Comparison of ENCODE assay signal across 8 cellular contexts in genomic region chr4:17578482-17578891, GRCh38. TPM values are rescaled to one million over a fixed set of nuclear protein-coding genes. Genes with fewer than 3 reads are reported as not detected.
A peak's percentile ranks its signal among the peaks of the same experiment; 100 is the strongest.
DNase-seq lines count a peak whose midpoint lies in the region; ATAC-seq and TF ChIP-seq lines count a peak whose summit lies in the region.

No MANE protein-coding gene starts in this region.

- H3K4me3 ChIP-seq in tibial artery = peak overlapping the region; percentile 74 to 85

- intact Hi-C loops in tibial artery (cut with DNase I; ENCODE audit: low total_unique reads) = loop anchor here (5.0 kb wide), 1 partner anchor 34 kb away; the partner anchor contains the start of gene MED28

- ATAC-seq in GM21367 (IDR thresholded peaks at IDR 0.05; ENCODE audit: unreplicated experiment) = peak; percentile 33
- peak; percentile 20 for ATAC-seq in activated T-helper 17 cell treated with anti-CD3 and anti-CD28 coated beads, Interleukin-2, amount 50 U/mL, for 72 hours (replicated peaks)

- peaks cover 10% of the 10 kb centered on the region for H3K4me1 Mint-ChIP-seq in activated T-helper 17 cell treated with anti-CD3 and anti-CD28 coated beads, Interleukin-2, amount 50 U/mL, for 72 hours

- peaks cover 18 to 26% (median 19%) of the 10 kb centered on the region in 3 donors for H3K36me3 ChIP-seq in tibial artery

- H3K27ac ChIP-seq in tibial artery = peak overlapping the region; percentile 89 to 90

- H3K4me1 ChIP-seq in tibial artery = peaks cover 0 to 24% (median 13%) of the 10 kb centered on the region in 4 donors

- no peaks in the 10 kb centered on the region for H3K9me3 ChIP-seq in tibial artery

- H3K27ac Mint-ChIP-seq in activated T-helper 17 cell treated with anti-CD3 and anti-CD28 coated beads, Interleukin-2, amount 50 U/mL, for 72 hours = peak overlapping the region; percentile 93

- peak; percentile 30 for DNase-seq in EL
- DNase-seq in HT1080 (ENCODE audit: low read depth) = peak; percentile 25
- peak; percentile 3 for DNase-seq in kidney tubule cell (ENCODE audit: low spot score)
- no peak for DNase-seq in tibial artery
- DNase-seq in COLO668 (lab: John Stamatoyannopoulos, UW; ENCODE audit: unreplicated experiment) = no peak
- DNase-seq in DMS 273 (lab: John Stamatoyannopoulos, UW; ENCODE audit: unreplicated experiment) = no peak

- H3K27me3 ChIP-seq in tibial artery = no peaks in the 10 kb centered on the region

- H3K36me3 Mint-ChIP-seq in activated T-helper 17 cell treated with anti-CD3 and anti-CD28 coated beads, Interleukin-2, amount 50 U/mL, for 72 hours (ENCODE audit: low read depth) = peaks cover 64% of the 10 kb centered on the region

- no peaks in the 10 kb centered on the region for H3K9me3 Mint-ChIP-seq in activated T-helper 17 cell treated with anti-CD3 and anti-CD28 coated beads, Interleukin-2, amount 50 U/mL, for 72 hours

- TF ChIP-seq CTCF in tibial artery (IDR thresholded peaks at IDR 0.05) = no peak

- H3K4me3 Mint-ChIP-seq in activated T-helper 17 cell treated with anti-CD3 and anti-CD28 coated beads, Interleukin-2, amount 50 U/mL, for 72 hours = peak overlapping the region; percentile 94

- H3K27me3 Mint-ChIP-seq in activated T-helper 17 cell treated with anti-CD3 and anti-CD28 coated beads, Interleukin-2, amount 50 U/mL, for 72 hours = no peaks in the 10 kb centered on the region

RNA-seq across cellular contexts. Expression of gene LAP3, which starts 1.5 kb away (rescaled TPM):
- total RNA-seq in HT1080 (2014; rRNA removed; shearing (Covaris generic)) = 92.5 and 93.4 TPM in 2 replicates
- polyA plus RNA-seq in HT1080 (2015; cell fraction: cytosol; rRNA removed) = 49.9 and 50.2 TPM in 2 replicates
- polyA plus RNA-seq in HT1080 (2015; cell fraction: nucleus; rRNA removed) = 53.9 and 56.8 TPM in 2 replicates
- total RNA-seq in activated T-helper 17 cell treated with anti-CD3 and anti-CD28 coated beads, Interleukin-2, amount 50 U/mL, for 72 hours = 100 to 1,000 TPM in 1 of 2 donors, 10 to 100 TPM in 1; 58.8 to 109 TPM

RNA-seq across cellular contexts. Expression of gene MED28, which starts 36.0 kb away (rescaled TPM):
- 8.6 and 29.2 TPM in 2 replicates for total RNA-seq in HT1080 (2014; rRNA removed; shearing (Covaris generic))
- polyA plus RNA-seq in HT1080 (2015; cell fraction: cytosol; rRNA removed) = 11.9 and 19.4 TPM in 2 replicates
- 18.7 and 20.0 TPM in 2 replicates for polyA plus RNA-seq in HT1080 (2015; cell fraction: nucleus; rRNA removed)
- 10 to 100 TPM; 50.0 to 50.9 TPM for total RNA-seq in activated T-helper 17 cell treated with anti-CD3 and anti-CD28 coated beads, Interleukin-2, amount 50 U/mL, for 72 hours

Comparison
In these comparisons a context has a peak if more than half of its experiments do, and no peak if none do; other contexts are left out.
1. DNase-seq: peak in EL (single experiment), HT1080 (single experiment) and kidney tubule cell (single experiment); none in tibial artery (0 of 2), COLO668 (single experiment) and DMS 273 (single experiment).